In the genomic region with DNA sequence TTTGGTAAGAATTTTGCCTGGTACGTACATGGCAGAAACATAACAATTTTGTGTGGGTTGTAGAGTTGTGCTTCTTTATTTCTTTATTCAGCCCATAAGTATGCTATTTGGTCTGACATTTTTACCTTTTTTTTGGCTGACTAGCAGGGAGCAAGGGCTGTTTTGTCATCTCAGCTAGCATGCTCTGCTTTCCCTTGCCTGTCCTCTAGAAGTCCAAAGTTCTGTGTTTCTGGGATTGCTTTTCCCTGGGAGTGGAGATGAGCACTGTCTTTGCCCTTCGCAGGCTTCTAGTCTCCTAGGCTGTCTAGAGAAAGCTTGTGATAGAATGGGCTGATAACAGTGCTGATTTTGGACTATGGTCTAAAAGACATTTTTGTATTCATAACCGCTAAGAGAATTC, we compare ENCODE assay signal across 33 cellular contexts.
"Had no signal": no experiment of that assay in that cellular context is flagged by ENCODE, and none has a peak within 500 bp of the region (broad histone marks: within the 10 kb centered on the region; RNA-seq: fewer than 3 reads in every experiment).

No MANE protein-coding gene starts in this region.

- H3K27me3 Mint-ChIP-seq: activated CD4-positive, alpha-beta memory T cell treated with anti-CD3 and anti-CD28 coated beads, Interleukin-2, amount 10 ng/mL, durations not matched to agents 7 days and 5 days; activated CD8-positive, alpha-beta memory T cell treated with anti-CD3 and anti-CD28 coated beads, Interleukin-2, amount 10 ng/mL, durations not matched to agents 7 days and 5 days; activated naive CD4-positive, alpha-beta T cell treated with anti-CD3 and anti-CD28 coated beads, Interleukin-2, amount 10 ng/mL, durations not matched to agents 7 days and 5 days; activated naive CD8-positive, alpha-beta T cell; activated naive CD8-positive, alpha-beta T cell treated with anti-CD3 and anti-CD28 coated beads, Interleukin-2, amount 50 U/mL, for 24 hours had no signal

- DNase-seq: activated CD4-positive, alpha-beta memory T cell treated with anti-CD3 and anti-CD28 coated beads, Interleukin-2, amount 10 ng/mL, durations not matched to agents 7 days and 5 days; activated CD4-positive, alpha-beta T cell treated with anti-CD3 and anti-CD28 coated beads for 1 hour; activated CD4-positive, alpha-beta T cell treated with anti-CD3 and anti-CD28 coated beads for 48 hours; activated CD4-positive, CD25-positive, alpha-beta regulatory T cell; activated CD8-positive, alpha-beta memory T cell treated with anti-CD3 and anti-CD28 coated beads for 24 hours; activated CD8-positive, alpha-beta memory T cell treated with anti-CD3 and anti-CD28 coated beads, Interleukin-2, amount 10 ng/mL, durations not matched to agents 7 days and 5 days; activated CD8-positive, alpha-beta memory T cell treated with anti-CD3 and anti-CD28 coated beads, Interleukin-2, amount 50 U/mL, for 48 hours; activated effector memory CD4-positive, alpha-beta T cell treated with Interleukin-2 at 50 U/mL for 16 hours; activated naive CD4-positive, alpha-beta T cell treated with anti-CD3 and anti-CD28 coated beads, Interleukin-2, amount 10 ng/mL, durations not matched to agents 7 days and 5 days; activated naive CD8-positive, alpha-beta T cell treated with anti-CD3 and anti-CD28 coated beads, Interleukin-2, amount 50 U/mL, for 24 hours; activated T-cell treated with anti-CD3 and anti-CD28 coated beads, Interleukin-2, amount 50 U/mL, for 48 hours; anterior cingulate cortex; brain microvascular endothelial cell; central memory CD4-positive, alpha-beta T cell; NCI-H1105; NCI-H1417 treated with DMSO at 0.1 percent for 48 hours; NCI-H187 treated with DMSO at 0.1 percent for 48 hours; NCI-H2081 treated with DMSO at 0.1 percent for 48 hours; NCI-H226; NCI-H446 treated with DMSO at 0.1 percent for 48 hours; NCI-H524 treated with DMSO at 0.1 percent for 48 hours; PC-3; Peyer's patch; RPMI8226; SHP77 treated with DMSO at 0.1 percent for 48 hours; SW 1271; T-helper 1 cell; T-helper 2 cell; T-helper 9 cell had no signal

- H3K36me3 Mint-ChIP-seq: activated naive CD8-positive, alpha-beta T cell had no signal

- H3K27ac ChIP-seq: brain microvascular endothelial cell, Peyer's patch, SJSA1, VCaP had no signal

- H3K36me3 ChIP-seq: brain microvascular endothelial cell, Peyer's patch, SJSA1 had no signal

- H3K4me3 ChIP-seq: Peyer's patch, SJSA1 had no signal

- H3K27me3 ChIP-seq: brain microvascular endothelial cell, Peyer's patch, SJSA1 had no signal

- H3K9me3 Mint-ChIP-seq: activated CD4-positive, alpha-beta memory T cell treated with anti-CD3 and anti-CD28 coated beads, Interleukin-2, amount 10 ng/mL, durations not matched to agents 7 days and 5 days; activated naive CD4-positive, alpha-beta T cell treated with anti-CD3 and anti-CD28 coated beads, Interleukin-2, amount 10 ng/mL, durations not matched to agents 7 days and 5 days; activated naive CD8-positive, alpha-beta T cell treated with anti-CD3 and anti-CD28 coated beads, Interleukin-2, amount 50 U/mL, for 24 hours had no signal

- H3K4me3 Mint-ChIP-seq: activated CD4-positive, alpha-beta memory T cell treated with anti-CD3 and anti-CD28 coated beads, Interleukin-2, amount 10 ng/mL, durations not matched to agents 7 days and 5 days; activated CD8-positive, alpha-beta memory T cell treated with anti-CD3 and anti-CD28 coated beads, Interleukin-2, amount 10 ng/mL, durations not matched to agents 7 days and 5 days; activated naive CD4-positive, alpha-beta T cell treated with anti-CD3 and anti-CD28 coated beads, Interleukin-2, amount 10 ng/mL, durations not matched to agents 7 days and 5 days; activated naive CD8-positive, alpha-beta T cell; activated naive CD8-positive, alpha-beta T cell treated with anti-CD3 and anti-CD28 coated beads, Interleukin-2, amount 50 U/mL, for 24 hours had no signal

- H3K9me3 ChIP-seq: Peyer's patch, SJSA1 had no signal

- H3K4me1 ChIP-seq: SJSA1 had no signal

- H3K27ac Mint-ChIP-seq: activated CD4-positive, alpha-beta memory T cell treated with anti-CD3 and anti-CD28 coated beads, Interleukin-2, amount 10 ng/mL, durations not matched to agents 7 days and 5 days; activated CD8-positive, alpha-beta memory T cell treated with anti-CD3 and anti-CD28 coated beads, Interleukin-2, amount 10 ng/mL, durations not matched to agents 7 days and 5 days; activated naive CD4-positive, alpha-beta T cell treated with anti-CD3 and anti-CD28 coated beads, Interleukin-2, amount 10 ng/mL, durations not matched to agents 7 days and 5 days; activated naive CD8-positive, alpha-beta T cell; activated naive CD8-positive, alpha-beta T cell treated with anti-CD3 and anti-CD28 coated beads, Interleukin-2, amount 50 U/mL, for 24 hours had no signal

- ATAC-seq: activated CD8-positive, alpha-beta memory T cell treated with anti-CD3 and anti-CD28 coated beads, Interleukin-2, amount 10 ng/mL, durations not matched to agents 7 days and 5 days; activated naive CD8-positive, alpha-beta T cell treated with anti-CD3 and anti-CD28 coated beads, Interleukin-2, amount 50 U/mL, for 24 hours; PC-3; SK-N-SH treated with all-trans-retinoic acid at 6 μM for 48 hours had no signal
